ENCODE assay signal across 19 cellular contexts in the genomic region with DNA sequence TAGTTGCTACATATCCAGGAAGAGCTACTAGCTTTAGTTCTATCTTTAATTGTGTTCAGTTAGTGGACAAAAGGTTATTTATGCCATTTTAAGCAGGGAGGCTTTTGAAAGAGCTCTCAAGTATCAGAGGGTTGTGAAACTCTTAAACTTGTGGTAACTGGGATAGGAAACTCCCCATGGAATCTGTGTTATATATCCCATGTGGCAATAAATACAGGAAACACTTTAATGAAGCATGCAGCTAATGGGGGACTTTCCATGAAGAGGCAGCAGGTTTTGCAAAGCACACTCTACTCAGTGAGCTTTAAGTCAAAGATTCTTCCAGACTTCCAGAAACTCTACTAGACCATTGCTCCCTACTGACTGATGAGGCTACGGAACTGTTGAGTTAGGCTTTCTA.
"Had no signal": no experiment of that assay in that cellular context is flagged by ENCODE, and none has a peak within 500 bp of the region (broad histone marks: within the 10 kb centered on the region; RNA-seq: fewer than 3 reads in every experiment).

No MANE protein-coding gene starts in this region.

- H3K9me3 ChIP-seq: esophagus muscularis mucosa, thoracic aorta, upper lobe of left lung had no signal

- H3K9ac ChIP-seq: neural progenitor cell had no signal

- H2AFZ ChIP-seq: neural progenitor cell had no signal

- H3K4me3 ChIP-seq: esophagus muscularis mucosa, heart right ventricle, lung, neural progenitor cell, thoracic aorta, upper lobe of left lung had no signal

- H3K4me2 ChIP-seq: neural progenitor cell had no signal

- ATAC-seq: heart right ventricle; left colon; naive thymus-derived CD8-positive, alpha-beta T cell had no signal

- H3K36me3 ChIP-seq: esophagus muscularis mucosa, heart right ventricle, neural progenitor cell, thoracic aorta, upper lobe of left lung, WERI-Rb-1 had no signal

- H3K27ac ChIP-seq: esophagus muscularis mucosa, heart right ventricle, neural progenitor cell, thoracic aorta, upper lobe of left lung, WERI-Rb-1 had no signal

- DNase-seq: activated gamma-delta T cell treated with Interleukin-2 at 50 U/mL for 16 hours; activated T-cell treated with anti-CD3 and anti-CD28 coated beads, Interleukin-2, amount 50 U/mL, for 1 hour; aorta; central memory CD4-positive, alpha-beta T cell; dermis blood vessel endothelial cell; effector memory CD4-positive, alpha-beta T cell; heart right ventricle; left colon; naive thymus-derived CD8-positive, alpha-beta T cell; retina; stimulated activated CD4-positive, alpha-beta T cell treated with anti-CD3 and anti-CD28 coated beads, Interleukin-4, amount 100 ng/mL, for 24 hours; stimulated activated naive CD4-positive, alpha-beta T cell treated with Interleukin-2 at 50 U/mL for 16 hours; T-helper 1 cell; upper lobe of left lung; WERI-Rb-1 had no signal

- H3K27me3 ChIP-seq: esophagus muscularis mucosa, heart right ventricle, neural progenitor cell, upper lobe of left lung had no signal

- H3K4me1 ChIP-seq: esophagus muscularis mucosa, heart right ventricle, neural progenitor cell, upper lobe of left lung had no signal
